Comparison of ENCODE assay signal across 17 cellular contexts in genomic region chr3:77072232-77072631, GRCh38. TPM values are rescaled to one million over a fixed set of nuclear protein-coding genes. Genes with fewer than 3 reads are reported as not detected.
DNase-seq lines count a peak whose midpoint lies in the region; ATAC-seq and TF ChIP-seq lines count a peak whose summit lies in the region.
"Had no signal": no experiment of that assay in that cellular context is flagged by ENCODE, and none has a peak within 500 bp of the region (broad histone marks: within the 10 kb centered on the region; RNA-seq: fewer than 3 reads in every experiment).

No MANE protein-coding gene starts in this region.

- no peaks in the 10 kb centered on the region for H3F3A ChIP-seq in OCI-LY1 (ENCODE audit: insufficient read depth, low read length)

- H3K4me2 ChIP-seq in KMS-11 (peak overlapping the region; percentile 39; the same call in 1 of the 2 replicates), OCI-LY1 (ENCODE audit: low read length) (no peak overlapping the region)
- H3K4me2 ChIP-seq: A549 had no signal

- no peaks in the 10 kb centered on the region for H3K79me2 ChIP-seq in KMS-11 (ENCODE audit: insufficient read depth, low read depth)
- H3K79me2 ChIP-seq in OCI-LY1 (ENCODE audit: insufficient read depth, low read length) = no peaks in the 10 kb centered on the region

- CTCF ChIA-PET in activated CD4-positive, alpha-beta memory T cell treated with anti-CD3 and anti-CD28 coated beads for 36 hours (lab: Charles Lee) = no interaction called here

- H4K20me1 ChIP-seq in KMS-11 (ENCODE audit: insufficient read depth) (no peaks in the 10 kb centered on the region), OCI-LY1 (ENCODE audit: insufficient read depth, low read length) (no peaks in the 10 kb centered on the region)

- peak in 2 of 4 donors; percentile 17 for DNase-seq in body of pancreas
- no peak for DNase-seq in nephron progenitor cell
- DNase-seq in stimulated activated CD8-positive, alpha-beta memory T cell treated with anti-CD3 and anti-CD28 coated beads, Interleukin-4, amount 100 ng/mL, for 48 hours = no peak
- DNase-seq in LoVo (ENCODE audit: low spot score) = no peak
- no peak for DNase-seq in activated T-cell treated with anti-CD3 and anti-CD28 coated beads, Interleukin-2, amount 50 U/mL, for 72 hours
- no peak for DNase-seq in activated CD4-positive, alpha-beta memory T cell treated with anti-CD3 and anti-CD28 coated beads for 36 hours
- DNase-seq: 8988T; C1 segment of cervical spinal cord; Calu3; CD4-positive, alpha-beta memory T cell; DMS153; DND-41; GOT3; HCEC 1CT had no signal

- H3K9ac ChIP-seq in KMS-11 (no peak overlapping the region), OCI-LY1 (ENCODE audit: low read length) (no peak overlapping the region)

- H3K27ac ChIP-seq in KMS-11 = peak overlapping the region; percentile 43; the same call in 1 of the 2 replicates
- H3K27ac ChIP-seq in OCI-LY1 (ENCODE audit: low read depth, low read length, poor library complexity, severe bottlenecking) = no peak overlapping the region
- no peak overlapping the region for H3K27ac ChIP-seq in body of pancreas
- H3K27ac ChIP-seq: A549 had no signal

- peaks cover 19% of the 10 kb centered on the region for H3K4me1 Mint-ChIP-seq in nephron progenitor cell
- no peaks in the 10 kb centered on the region for H3K4me1 Mint-ChIP-seq in activated T-cell treated with anti-CD3 and anti-CD28 coated beads, Interleukin-2, amount 50 U/mL, for 72 hours (ENCODE audit: low read depth)
- H3K4me1 Mint-ChIP-seq in activated CD4-positive, alpha-beta memory T cell treated with anti-CD3 and anti-CD28 coated beads for 36 hours (ENCODE audit: low read depth) = no peaks in the 10 kb centered on the region
- H3K4me1 Mint-ChIP-seq: CD4-positive, alpha-beta memory T cell had no signal

- WGBS in body of pancreas, 2 donors = 33% methylated on average over 1 of the region's 1 CpG

- peaks cover 3% of the 10 kb centered on the region for H3K27me3 Mint-ChIP-seq in nephron progenitor cell (ENCODE audit: low read depth, poor library complexity)
- no peaks in the 10 kb centered on the region for H3K27me3 Mint-ChIP-seq in activated T-cell treated with anti-CD3 and anti-CD28 coated beads, Interleukin-2, amount 50 U/mL, for 72 hours (ENCODE audit: low read depth)
- no peaks in the 10 kb centered on the region for H3K27me3 Mint-ChIP-seq in activated CD4-positive, alpha-beta memory T cell treated with anti-CD3 and anti-CD28 coated beads for 36 hours
- H3K27me3 Mint-ChIP-seq: CD4-positive, alpha-beta memory T cell had no signal

- intact Hi-C loops in body of pancreas (cut with DNase I) = no loop called here
- intact Hi-C loops in activated CD4-positive, alpha-beta memory T cell treated with anti-CD3 and anti-CD28 coated beads for 36 hours (cut with micrococcal nuclease) = no loop called here

- H3K4me3 ChIP-seq in KMS-11 (IDR thresholded peaks at IDR 0.05; ENCODE audit: insufficient read depth, low read depth, low read length) (no peak overlapping the region), OCI-LY1 (ENCODE audit: low read depth, low read length, poor library complexity, severe bottlenecking) (no peak overlapping the region), body of pancreas (no peak overlapping the region)
- H3K4me3 ChIP-seq: A549 had no signal

- POLR2A ChIA-PET in activated CD4-positive, alpha-beta memory T cell treated with anti-CD3 and anti-CD28 coated beads for 36 hours (lab: Charles Lee) = no interaction called here

- H2AFZ ChIP-seq in KMS-11 (ENCODE audit: low read depth) (no peak overlapping the region; the same call in 1 of the 2 replicates), OCI-LY1 (ENCODE audit: low read length) (0 out of 2 replicates have a peak overlapping the region, but pooled peaks have one; percentile 23)

- H3K27me3 ChIP-seq in KMS-11 (ENCODE audit: insufficient read depth, low read depth) (no peaks in the 10 kb centered on the region), OCI-LY1 (ENCODE audit: insufficient read depth, low read length) (no peaks in the 10 kb centered on the region), body of pancreas (no peaks in the 10 kb centered on the region)

- H3K4me3 Mint-ChIP-seq in nephron progenitor cell = no peak overlapping the region
- no peak overlapping the region for H3K4me3 Mint-ChIP-seq in activated T-cell treated with anti-CD3 and anti-CD28 coated beads, Interleukin-2, amount 50 U/mL, for 72 hours
- H3K4me3 Mint-ChIP-seq in activated CD4-positive, alpha-beta memory T cell treated with anti-CD3 and anti-CD28 coated beads for 36 hours = no peak overlapping the region
- H3K4me3 Mint-ChIP-seq: CD4-positive, alpha-beta memory T cell had no signal

- H3K9me2 ChIP-seq in OCI-LY1 (ENCODE audit: low read depth, low read length) = no peaks in the 10 kb centered on the region

- H3K36me3 ChIP-seq in KMS-11 (ENCODE audit: insufficient read depth) (no peaks in the 10 kb centered on the region), OCI-LY1 (ENCODE audit: insufficient read depth, low read length) (no peaks in the 10 kb centered on the region), body of pancreas (replicated peaks in 1 of 2; ENCODE audit: insufficient read depth in 1 of 2, low read depth in 2 of 2) (no peaks in the 10 kb centered on the region)

- no peaks in the 10 kb centered on the region for H3K9me3 Mint-ChIP-seq in nephron progenitor cell
- peaks cover 5 to 6% of the 10 kb centered on the region in 2 donors for H3K9me3 Mint-ChIP-seq in activated T-cell treated with anti-CD3 and anti-CD28 coated beads, Interleukin-2, amount 50 U/mL, for 72 hours
- H3K9me3 Mint-ChIP-seq in activated CD4-positive, alpha-beta memory T cell treated with anti-CD3 and anti-CD28 coated beads for 36 hours = peaks cover 7% of the 10 kb centered on the region

- no peak for TF ChIP-seq CTCF in KMS-11 (conservative IDR thresholded peaks at IDR 0.05; ENCODE audit: low read depth, low read length)
- no peak for TF ChIP-seq CTCF in OCI-LY1 (IDR thresholded peaks at IDR 0.05; ENCODE audit: low read length)
- no peak for TF ChIP-seq CTCF in body of pancreas (IDR thresholded peaks at IDR 0.05)
- no peak for TF ChIP-seq CTCF in nephron progenitor cell (IDR thresholded peaks at IDR 0.05)

- H3K4me1 ChIP-seq in KMS-11 (ENCODE audit: low read depth, poor library complexity, severe bottlenecking) = peaks cover 2% of the 10 kb centered on the region
- H3K4me1 ChIP-seq in OCI-LY1 (ENCODE audit: insufficient read depth, low read length, severe bottlenecking) = peaks cover 60% of the 10 kb centered on the region
- H3K4me1 ChIP-seq in body of pancreas = no peaks in the 10 kb centered on the region
- H3K4me1 ChIP-seq: A549 had no signal

- no peaks in the 10 kb centered on the region for H3K36me3 Mint-ChIP-seq in nephron progenitor cell (ENCODE audit: low read depth)
- H3K36me3 Mint-ChIP-seq in activated T-cell treated with anti-CD3 and anti-CD28 coated beads, Interleukin-2, amount 50 U/mL, for 72 hours (ENCODE audit: insufficient read depth in 2 of 2) = no peaks in the 10 kb centered on the region
- H3K36me3 Mint-ChIP-seq in activated CD4-positive, alpha-beta memory T cell treated with anti-CD3 and anti-CD28 coated beads for 36 hours = no peaks in the 10 kb centered on the region
- H3K36me3 Mint-ChIP-seq: CD4-positive, alpha-beta memory T cell had no signal

- peak; percentile 27 for ATAC-seq in body of pancreas
- ATAC-seq in activated T-cell treated with anti-CD3 and anti-CD28 coated beads, Interleukin-2, amount 50 U/mL, for 72 hours (replicated peaks in 1 of 2) = no peak
- ATAC-seq: A549 had no signal

- no peak for TF ChIP-seq POLR2A in body of pancreas (IDR thresholded peaks at IDR 0.05)

- H3K9me3 ChIP-seq in OCI-LY1 (ENCODE audit: low read length) (no peaks in the 10 kb centered on the region), body of pancreas (no peaks in the 10 kb centered on the region)
- H3K9me3 ChIP-seq: A549 had no signal

- H3K27ac Mint-ChIP-seq in nephron progenitor cell = peak overlapping the region; percentile 8
- H3K27ac Mint-ChIP-seq in activated T-cell treated with anti-CD3 and anti-CD28 coated beads, Interleukin-2, amount 50 U/mL, for 72 hours = no peak overlapping the region
- H3K27ac Mint-ChIP-seq in activated CD4-positive, alpha-beta memory T cell treated with anti-CD3 and anti-CD28 coated beads for 36 hours = no peak overlapping the region
- H3K27ac Mint-ChIP-seq: CD4-positive, alpha-beta memory T cell had no signal

RNA-seq across cellular contexts. Expression of gene ROBO2, which starts 32.3 kb away (rescaled TPM):
- total RNA-seq in body of pancreas = 1 to 10 TPM; 1.3 to 3.0 TPM
- not detected for total RNA-seq in activated T-cell treated with anti-CD3 and anti-CD28 coated beads, Interleukin-2, amount 50 U/mL, for 72 hours
- total RNA-seq in activated CD4-positive, alpha-beta memory T cell treated with anti-CD3 and anti-CD28 coated beads for 36 hours = not detected
- total RNA-seq: Calu3; CD4-positive, alpha-beta memory T cell had no signal
